ENCODE assay signal across 28 cellular contexts in the genomic region with DNA sequence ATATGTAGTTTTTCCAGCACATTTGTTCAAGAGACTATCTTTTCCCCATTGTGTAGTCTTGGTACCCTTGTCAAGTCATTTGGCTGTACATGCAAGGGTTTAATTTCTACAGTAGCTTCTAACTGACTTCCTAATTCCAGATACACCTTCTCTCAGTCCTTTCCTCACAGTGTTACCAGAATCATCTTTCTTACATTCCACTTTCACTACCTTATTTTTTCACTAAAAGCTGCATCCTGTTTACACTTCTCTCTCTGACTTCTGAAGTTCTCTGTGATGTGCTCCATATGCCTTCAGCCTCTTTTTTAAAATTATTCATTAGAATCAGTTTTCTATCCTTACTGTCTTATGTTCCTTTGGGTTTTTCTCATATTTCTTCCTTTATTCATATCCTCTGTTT.
"Had no signal": no experiment of that assay in that cellular context is flagged by ENCODE, and none has a peak within 500 bp of the region (broad histone marks: within the 10 kb centered on the region; RNA-seq: fewer than 3 reads in every experiment).

No MANE protein-coding gene starts in this region.

- H3K9me3 Mint-ChIP-seq: activated T-helper 2 cell treated with anti-CD3 and anti-CD28 coated beads, Interferon-gamma antibody, Interleukin-2, Interleukin-4, amounts not matched to agents 10 μg/mL and 5 μg/mL and 100 μg/mL, durations not matched to agents 14 hours and 24 hours and 36 hours; neural progenitor cell had no signal

- H3K4me1 Mint-ChIP-seq: activated CD4-positive, alpha-beta T cell treated with anti-CD3 and anti-CD28 coated beads for 36 hours; neural progenitor cell; WTC11 had no signal

- H3K36me3 Mint-ChIP-seq: activated naive CD8-positive, alpha-beta T cell; naive thymus-derived CD4-positive, alpha-beta T cell had no signal

- H3K27ac Mint-ChIP-seq: activated CD4-positive, alpha-beta T cell treated with anti-CD3 and anti-CD28 coated beads for 36 hours; activated naive CD8-positive, alpha-beta T cell; activated T-helper 2 cell treated with anti-CD3 and anti-CD28 coated beads, Interferon-gamma antibody, Interleukin-2, Interleukin-4, amounts not matched to agents 10 μg/mL and 5 μg/mL and 100 μg/mL, durations not matched to agents 14 hours and 24 hours and 36 hours; naive thymus-derived CD4-positive, alpha-beta T cell; neural progenitor cell; WTC11 had no signal

- DNase-seq: activated CD4-positive, alpha-beta T cell treated with anti-CD3 and anti-CD28 coated beads for 36 hours; activated CD4-positive, alpha-beta T cell treated with anti-CD3 and anti-CD28 coated beads, Interleukin-2, amount 50 U/mL, for 4 hours; activated CD8-positive, alpha-beta memory T cell treated with anti-CD3 and anti-CD28 coated beads for 24 hours; activated CD8-positive, alpha-beta memory T cell treated with anti-CD3 and anti-CD28 coated beads, Interleukin-2, amount 50 U/mL, for 4 hours; activated naive CD4-positive, alpha-beta T cell; activated T-cell treated with anti-CD3 and anti-CD28 coated beads, Interleukin-2, amount 50 U/mL, for 4 hours; adrenal gland; brain microvascular endothelial cell; caudate nucleus; dermis blood vessel endothelial cell; effector memory CD4-positive, alpha-beta T cell; foreskin melanocyte; glutamatergic neuron; hippocampal formation; islet precursor cell; left cardiac atrium; naive thymus-derived CD4-positive, alpha-beta T cell; retina; sigmoid colon; stimulated activated CD4-positive, alpha-beta T cell treated with anti-CD3 and anti-CD28 coated beads, Interleukin-15, amount 100 ng/mL, for 24 hours; stimulated activated naive CD8-positive, alpha-beta T cell treated with anti-CD3 and anti-CD28 coated beads, Interleukin-15, Interleukin-2, amounts not matched to agents 100 U/mL and 50 U/mL, for 24 hours; T-helper 9 cell; upper lobe of right lung had no signal

- H3K4me3 Mint-ChIP-seq: activated CD4-positive, alpha-beta T cell treated with anti-CD3 and anti-CD28 coated beads for 36 hours; activated naive CD8-positive, alpha-beta T cell; activated T-cell treated with anti-CD3 and anti-CD28 coated beads, Interleukin-2, amount 50 U/mL, for 4 hours; naive thymus-derived CD4-positive, alpha-beta T cell; neural progenitor cell; WTC11 had no signal

- ATAC-seq: activated CD4-positive, alpha-beta T cell treated with anti-CD3 and anti-CD28 coated beads for 36 hours; activated T-cell treated with anti-CD3 and anti-CD28 coated beads, Interleukin-2, amount 50 U/mL, for 4 hours; esophagus mucosa; left cardiac atrium; naive thymus-derived CD4-positive, alpha-beta T cell; stimulated activated naive CD8-positive, alpha-beta T cell treated with anti-CD3 and anti-CD28 coated beads, Interleukin-15, Interleukin-2, amounts not matched to agents 100 U/mL and 50 U/mL, for 24 hours; upper lobe of right lung; WTC11 had no signal
